1 cellular context compared by ENCODE assay signal in the genomic region with DNA sequence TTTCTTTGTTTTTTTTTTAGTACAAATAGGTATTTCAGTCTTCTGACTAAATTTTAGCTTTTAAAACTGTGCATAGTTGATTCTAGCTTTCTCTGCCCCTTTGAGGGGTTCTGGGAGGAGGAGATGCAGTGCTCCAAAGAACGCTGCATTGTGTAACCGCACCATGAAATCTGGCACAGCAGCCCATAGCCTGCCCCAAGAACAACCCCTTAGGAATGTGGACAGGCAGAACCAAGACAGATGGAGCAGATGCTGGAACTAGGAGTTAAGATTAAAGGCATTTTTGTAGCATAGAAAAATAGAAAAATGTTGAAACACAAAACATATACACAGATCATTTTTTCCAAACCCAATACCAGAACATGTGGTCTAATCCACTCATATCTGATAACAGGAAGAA.
TF ChIP-seq lines count a peak whose summit lies in the region.

No MANE protein-coding gene starts in this region.

TF ChIP-seq in IMR-90, 13 proteins besides CTCF, POLR2A, EP300 and RAD21:
- TF ChIP-seq, protein P1, sequence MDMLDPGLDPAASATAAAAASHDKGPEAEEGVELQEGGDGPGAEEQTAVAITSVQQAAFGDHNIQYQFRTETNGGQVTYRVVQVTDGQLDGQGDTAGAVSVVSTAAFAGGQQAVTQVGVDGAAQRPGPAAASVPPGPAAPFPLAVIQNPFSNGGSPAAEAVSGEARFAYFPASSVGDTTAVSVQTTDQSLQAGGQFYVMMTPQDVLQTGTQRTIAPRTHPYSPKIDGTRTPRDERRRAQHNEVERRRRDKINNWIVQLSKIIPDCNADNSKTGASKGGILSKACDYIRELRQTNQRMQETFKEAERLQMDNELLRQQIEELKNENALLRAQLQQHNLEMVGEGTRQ (IDR thresholded peaks at IDR 0.05; ENCODE audit: low read depth, low read length), result no peak
- TF ChIP-seq NFE2L2 (IDR thresholded peaks at IDR 0.05; ENCODE audit: low read depth, low read length) (no peak), RCOR1 (IDR thresholded peaks at IDR 0.05; ENCODE audit: insufficient replicate concordance, low read length) (no peak), MAFK (IDR thresholded peaks at IDR 0.05; ENCODE audit: low read depth, low read length) (no peak), FOS (IDR thresholded peaks at IDR 0.05; ENCODE audit: low read depth, low read length) (no peak), RFX5 (IDR thresholded peaks at IDR 0.05; ENCODE audit: low read depth, low read length) (no peak), CEBPB (IDR thresholded peaks at IDR 0.05; ENCODE audit: low read depth, low read length) (no peak), SMC3 (IDR thresholded peaks at IDR 0.05; ENCODE audit: low read depth, low read length) (no peak), MAZ (IDR thresholded peaks at IDR 0.05; ENCODE audit: borderline replicate concordance, low read depth, low read length) (no peak), BHLHE40 (IDR thresholded peaks at IDR 0.05; ENCODE audit: low read depth, low read length) (no peak), MXI1 (IDR thresholded peaks at IDR 0.05; ENCODE audit: borderline replicate concordance, low read depth, low read length) (no peak), CHD1 (IDR thresholded peaks at IDR 0.05; ENCODE audit: low read depth, low read length) (no peak)
